10 cellular contexts compared by ENCODE assay signal in genomic region chr7:133082390-133082766, GRCh38.
DNase-seq lines count a peak whose midpoint lies in the region; ATAC-seq and TF ChIP-seq lines count a peak whose summit lies in the region.
"Had no signal": no experiment of that assay in that cellular context is flagged by ENCODE, and none has a peak within 500 bp of the region (broad histone marks: within the 10 kb centered on the region; RNA-seq: fewer than 3 reads in every experiment).

No MANE protein-coding gene starts in this region.

- no peak overlapping the region for H3K4me3 ChIP-seq in KMS-11 (IDR thresholded peaks at IDR 0.05; ENCODE audit: insufficient read depth, low read depth, low read length)
- H3K4me3 ChIP-seq in rectal smooth muscle tissue (ENCODE audit: low read length), result peak overlapping the region; percentile 20

- H3K4me3 Mint-ChIP-seq in central memory CD8-positive, alpha-beta T cell, result peak overlapping the region; percentile 89

- H3K4me2 ChIP-seq in KMS-11, result peak overlapping the region; percentile 33; the same call in 1 of the 2 replicates

- H3K27ac Mint-ChIP-seq in central memory CD8-positive, alpha-beta T cell (ENCODE audit: low read depth), result peak overlapping the region; percentile 90

- H3K36me3 ChIP-seq in KMS-11 (ENCODE audit: insufficient read depth) (no peaks in the 10 kb centered on the region), rectal smooth muscle tissue (ENCODE audit: control insufficient read depth, insufficient read depth, low read length) (no peaks in the 10 kb centered on the region)
- H3K36me3 ChIP-seq: gastroesophageal sphincter, sigmoid colon had no signal

- ATAC-seq in GM18502 (IDR thresholded peaks at IDR 0.05; ENCODE audit: poor library complexity, unreplicated experiment), result peak; percentile 0
- no peak for ATAC-seq in central memory CD8-positive, alpha-beta T cell (replicated peaks; ENCODE audit: extremely low read depth, poor library complexity, severe bottlenecking)
- no peak for ATAC-seq in HG02885 (IDR thresholded peaks at IDR 0.05; ENCODE audit: poor library complexity, unreplicated experiment)

- peak overlapping the region; percentile 71 for H2AFZ ChIP-seq in KMS-11 (ENCODE audit: low read depth)

- H3K4me1 ChIP-seq in KMS-11 (ENCODE audit: low read depth, poor library complexity, severe bottlenecking) (peaks cover 14% of the 10 kb centered on the region), rectal smooth muscle tissue (ENCODE audit: control insufficient read depth, insufficient read depth, low read length) (no peaks in the 10 kb centered on the region)

- DNase-seq in central memory CD8-positive, alpha-beta T cell (ENCODE audit: low spot score in 2 of 2), result no peak
- DNase-seq in D341Med (ENCODE audit: low spot score) (no peak), NK-92 (lab: John Stamatoyannopoulos, UW; ENCODE audit: unreplicated experiment) (no peak), islet precursor cell (no peak)

- H3K27me3 Mint-ChIP-seq in central memory CD8-positive, alpha-beta T cell, result no peaks in the 10 kb centered on the region

- TF ChIP-seq CTCF in KMS-11 (conservative IDR thresholded peaks at IDR 0.05; ENCODE audit: low read depth, low read length), result no peak

- H3K27ac ChIP-seq in KMS-11 (no peak overlapping the region), rectal smooth muscle tissue (ENCODE audit: low read depth, low read length) (no peak overlapping the region)

- H3K9me3 Mint-ChIP-seq in central memory CD8-positive, alpha-beta T cell, result no peaks in the 10 kb centered on the region

- peaks cover 31% of the 10 kb centered on the region for H3K4me1 Mint-ChIP-seq in central memory CD8-positive, alpha-beta T cell

- H3K27me3 ChIP-seq in KMS-11 (ENCODE audit: insufficient read depth, low read depth), result no peaks in the 10 kb centered on the region
- H3K27me3 ChIP-seq in rectal smooth muscle tissue (ENCODE audit: control insufficient read depth, insufficient read depth, low read length), result no peaks in the 10 kb centered on the region
- H3K27me3 ChIP-seq: gastroesophageal sphincter, sigmoid colon had no signal

- H4K20me1 ChIP-seq in KMS-11 (ENCODE audit: insufficient read depth), result no peaks in the 10 kb centered on the region; the same call in 1 of the 2 replicates

- peaks cover 44% of the 10 kb centered on the region for H3K79me2 ChIP-seq in KMS-11 (ENCODE audit: insufficient read depth, low read depth)

- peaks cover 9% of the 10 kb centered on the region for H3K36me3 Mint-ChIP-seq in central memory CD8-positive, alpha-beta T cell (ENCODE audit: insufficient read depth)

- H3K9ac ChIP-seq in KMS-11, result no peak overlapping the region
- no peak overlapping the region for H3K9ac ChIP-seq in rectal smooth muscle tissue (ENCODE audit: low read length)
